13 cellular contexts compared by ENCODE assay signal in genomic region chr4:106628616-106629606, GRCh38.
"Had no signal": no experiment of that assay in that cellular context is flagged by ENCODE, and none has a peak within 500 bp of the region (broad histone marks: within the 10 kb centered on the region; RNA-seq: fewer than 3 reads in every experiment).

No MANE protein-coding gene starts in this region.

- DNase-seq: activated CD4-positive, CD25-positive, alpha-beta regulatory T cell treated with anti-CD3 and anti-CD28 coated beads, Interleukin-2, amount 50 U/mL, for 72 hours; activated naive CD4-positive, alpha-beta T cell; activated naive CD8-positive, alpha-beta T cell treated with anti-CD3 and anti-CD28 coated beads, Interleukin-2, amount 10 ng/mL, durations not matched to agents 7 days and 5 days; activated T-cell treated with anti-CD3 and anti-CD28 coated beads for 4 hours; aorta; endodermal cell; head of caudate nucleus; psoas muscle; right lobe of liver; stimulated activated CD4-positive, alpha-beta T cell treated with anti-CD3 and anti-CD28 coated beads, Interleukin-1b, Interleukin-23, amount 100 ng/mL, for 48 hours; stimulated activated naive CD8-positive, alpha-beta T cell treated with anti-CD3 and anti-CD28 coated beads, Interleukin-15, amount 100 ng/mL, for 72 hours; T-helper 1 cell; testis had no signal

- H3K4me3 ChIP-seq: psoas muscle, right lobe of liver had no signal

- ATAC-seq: psoas muscle; right lobe of liver; stimulated activated naive CD8-positive, alpha-beta T cell treated with anti-CD3 and anti-CD28 coated beads, Interleukin-15, amount 100 ng/mL, for 72 hours had no signal
